In genomic region chr18:74326786-74327185, GRCh38 we compare ENCODE assay signal across 21 cellular contexts. TPM values are rescaled to one million over a fixed set of nuclear protein-coding genes. Genes with fewer than 3 reads are reported as not detected.
"Had no signal": no experiment of that assay in that cellular context is flagged by ENCODE, and none has a peak within 500 bp of the region (broad histone marks: within the 10 kb centered on the region; RNA-seq: fewer than 3 reads in every experiment).

No MANE protein-coding gene starts in this region.

RNA-seq across cellular contexts. Expression of gene C18orf63, which starts 11.1 kb away (rescaled TPM):
- total RNA-seq: activated CD4-positive, alpha-beta memory T cell treated with anti-CD3 and anti-CD28 coated beads for 36 hours; activated CD4-positive, alpha-beta T cell treated with anti-CD3 and anti-CD28 coated beads for 36 hours; activated CD4-positive, alpha-beta T cell treated with anti-CD3 and anti-CD28 coated beads, Interleukin-2, amount 10 ng/mL, durations not matched to agents 24 days and 14 days; activated CD8-positive, alpha-beta memory T cell treated with anti-CD3 and anti-CD28 coated beads for 36 hours; activated CD8-positive, alpha-beta memory T cell treated with anti-CD3 and anti-CD28 coated beads, Interleukin-2, amount 10 ng/mL, durations not matched to agents 7 days and 5 days; activated CD8-positive, alpha-beta T cell treated with anti-CD3 and anti-CD28 coated beads, Interleukin-2, amount 10 ng/mL, durations not matched to agents 7 days and 5 days; activated naive CD4-positive, alpha-beta T cell treated with anti-CD3 and anti-CD28 coated beads for 36 hours; activated naive CD8-positive, alpha-beta T cell treated with anti-CD3 and anti-CD28 coated beads for 36 hours; activated T-helper 1 cell treated with anti-CD3 and anti-CD28 coated beads, Interleukin-12 subunit alpha, Interleukin-12 subunit beta, Interleukin-2, Interleukin-4 antibody, amounts not matched to agents 30 ng/mL and 10 ng/mL and 1 ng/mL, durations not matched to agents 14 hours and 24 hours and 36 hours; activated T-helper 2 cell treated with anti-CD3 and anti-CD28 coated beads, Interferon-gamma antibody, Interleukin-2, Interleukin-4, amounts not matched to agents 10 μg/mL and 5 μg/mL and 100 μg/mL, durations not matched to agents 14 hours and 24 hours and 36 hours; adrenal gland; aorta; body of pancreas; chondrocyte; dermis blood vessel endothelial cell; endothelial cell of umbilical vein; esophagus squamous epithelium; fibroblast of lung; frontal cortex; T-helper 1 cell treated with Interleukin-12 subunit alpha and Interleukin-12 subunit beta and Interleukin-4 antibody, amounts not matched to agents 30 ng/mL and 1 ng/mL, for 36 hours had no signal
- polyA plus RNA-seq: adrenal gland, aorta, endothelial cell of umbilical vein, esophagus, fibroblast of lung had no signal
